Comparison of ENCODE assay signal across 23 cellular contexts in the genomic region with DNA sequence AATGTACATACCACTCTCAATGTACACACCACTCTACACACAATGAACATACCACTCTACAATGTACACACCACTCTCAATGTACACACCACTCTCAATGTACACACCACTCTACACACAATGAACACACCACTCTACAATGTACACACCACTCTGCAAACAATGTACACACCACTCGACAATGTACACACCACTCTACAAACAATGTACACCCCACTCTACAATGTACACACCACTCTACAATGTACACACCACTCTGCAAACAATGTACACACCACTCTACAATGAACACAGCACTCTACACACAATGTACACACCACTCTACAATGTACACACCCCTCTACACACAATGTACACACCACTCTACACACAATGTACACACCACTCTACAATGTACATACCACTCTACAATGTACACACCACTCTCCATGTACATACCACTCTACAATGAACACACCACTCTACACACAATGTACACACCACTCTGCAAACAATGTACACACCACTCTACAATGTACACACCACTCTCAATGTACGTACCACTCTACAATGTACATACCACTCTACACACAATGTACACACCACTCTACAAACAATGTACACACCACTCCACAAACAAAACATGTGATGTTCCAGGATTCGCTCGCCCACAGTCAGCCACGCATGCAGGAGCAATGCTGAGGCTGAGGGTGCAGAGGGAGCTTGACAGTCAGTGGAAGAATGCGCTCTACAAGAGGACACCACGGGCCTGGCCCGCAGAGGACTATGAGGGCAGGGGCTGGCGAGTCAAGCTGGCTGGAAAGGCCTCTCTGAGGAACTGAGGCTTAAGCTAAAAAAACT.
"Had no signal": no experiment of that assay in that cellular context is flagged by ENCODE, and none has a peak within 500 bp of the region (broad histone marks: within the 10 kb centered on the region; RNA-seq: fewer than 3 reads in every experiment).

No MANE protein-coding gene starts in this region.

- H3K4me3 ChIP-seq: breast epithelium, coronary artery, esophagus muscularis mucosa, tibial nerve had no signal

- H3K27ac ChIP-seq: breast epithelium, coronary artery, tibial nerve, WERI-Rb-1 had no signal

- H3K9me3 Mint-ChIP-seq: activated T-cell treated with anti-CD3 and anti-CD28 coated beads, Interleukin-2, amount 50 U/mL, for 4 hours; activated T-helper 2 cell treated with anti-CD3 and anti-CD28 coated beads, Interferon-gamma antibody, Interleukin-2, Interleukin-4, amounts not matched to agents 10 μg/mL and 5 μg/mL and 100 μg/mL, durations not matched to agents 14 hours and 24 hours and 36 hours; central memory CD8-positive, alpha-beta T cell; memory B cell; stimulated activated naive CD8-positive, alpha-beta T cell treated with anti-CD3 and anti-CD28 coated beads, Interleukin-15, amount 100 ng/mL, for 72 hours; T-cell had no signal

- FAIRE-seq: frontal cortex, TTC549 had no signal

- H3K9me3 ChIP-seq: breast epithelium, esophagus muscularis mucosa, tibial nerve had no signal

- H3K27me3 ChIP-seq: breast epithelium, esophagus muscularis mucosa, tibial nerve had no signal

- DNase-seq: activated CD4-positive, alpha-beta T cell treated with anti-CD3 and anti-CD28 coated beads for 1 hour; activated CD4-positive, alpha-beta T cell treated with anti-CD3 and anti-CD28 coated beads, Interleukin-2, amount 50 U/mL, for 1 hour; activated CD8-positive, alpha-beta memory T cell treated with anti-CD3 and anti-CD28 coated beads, Interleukin-2, amount 50 U/mL, for 48 hours; activated naive CD4-positive, alpha-beta T cell; activated T-cell treated with anti-CD3 and anti-CD28 coated beads, Interleukin-2, amount 50 U/mL, for 4 hours; amniotic stem cell; hypothalamus; retina; stimulated activated CD4-positive, alpha-beta T cell treated with anti-CD3 and anti-CD28 coated beads, Interleukin-12 subunit alpha, Interleukin-12 subunit beta, amount 100 ng/mL, for 4 hours; stimulated activated CD4-positive, alpha-beta T cell treated with anti-CD3 and anti-CD28 coated beads, Interleukin-4, amount 100 ng/mL, for 4 hours; stimulated activated naive CD8-positive, alpha-beta T cell treated with anti-CD3 and anti-CD28 coated beads, Interleukin-15, amount 100 ng/mL, for 72 hours; T-cell; WERI-Rb-1 had no signal

- H3K4me1 ChIP-seq: breast epithelium had no signal

- H3K27ac Mint-ChIP-seq: activated T-helper 2 cell treated with anti-CD3 and anti-CD28 coated beads, Interferon-gamma antibody, Interleukin-2, Interleukin-4, amounts not matched to agents 10 μg/mL and 5 μg/mL and 100 μg/mL, durations not matched to agents 14 hours and 24 hours and 36 hours; memory B cell; stimulated activated naive CD8-positive, alpha-beta T cell treated with anti-CD3 and anti-CD28 coated beads, Interleukin-15, amount 100 ng/mL, for 72 hours; T-cell had no signal

- H3K27me3 Mint-ChIP-seq: activated naive CD8-positive, alpha-beta T cell; central memory CD8-positive, alpha-beta T cell; T-cell had no signal

- H3K36me3 ChIP-seq: breast epithelium, WERI-Rb-1 had no signal

- ATAC-seq: activated T-cell treated with anti-CD3 and anti-CD28 coated beads, Interleukin-2, amount 50 U/mL, for 4 hours; stimulated activated naive CD8-positive, alpha-beta T cell treated with anti-CD3 and anti-CD28 coated beads, Interleukin-15, amount 100 ng/mL, for 72 hours; T-cell had no signal

- H3K4me3 Mint-ChIP-seq: activated naive CD8-positive, alpha-beta T cell; activated T-cell treated with anti-CD3 and anti-CD28 coated beads, Interleukin-2, amount 50 U/mL, for 4 hours; central memory CD8-positive, alpha-beta T cell; memory B cell had no signal
